Comparison of ENCODE assay signal across 30 cellular contexts in genomic region chr11:87917111-87917510, GRCh38.
"Had no signal": no experiment of that assay in that cellular context is flagged by ENCODE, and none has a peak within 500 bp of the region (broad histone marks: within the 10 kb centered on the region; RNA-seq: fewer than 3 reads in every experiment).

No MANE protein-coding gene starts in this region.

- H3K27ac ChIP-seq: epithelial cell of prostate, heart right ventricle, lower lobe of right lung, neutrophil, parathyroid adenoma, right atrium auricular region, testis, tibial artery had no signal

- H3K4me3 Mint-ChIP-seq: effector memory CD8-positive, alpha-beta T cell; immature natural killer cell; memory B cell; natural killer cell treated with Interleukin-12 subunit alpha and Interleukin-12 subunit beta and Interleukin-15 and Interleukin-18, amount 100 ng/mL, for 72 hours; neural crest cell; stimulated activated memory B cell treated with anti-CD40 and anti-IgM and Interleukin-4, amounts not matched to agents 10 μg/mL and 1 μg/mL and 100 μg/mL, for 72 hours; type B pancreatic cell had no signal

- H2AFZ ChIP-seq: parathyroid adenoma had no signal

- H3K27ac Mint-ChIP-seq: effector memory CD8-positive, alpha-beta T cell; immature natural killer cell; memory B cell; natural killer cell treated with Interleukin-12 subunit alpha and Interleukin-12 subunit beta and Interleukin-15 and Interleukin-18, amount 100 ng/mL, for 72 hours; progenitor cell of endocrine pancreas; stimulated activated memory B cell treated with anti-CD40 and anti-IgM and Interleukin-4, amounts not matched to agents 10 μg/mL and 1 μg/mL and 100 μg/mL, for 72 hours; type B pancreatic cell had no signal

- DNase-seq: cortex of kidney; effector memory CD8-positive, alpha-beta T cell; foreskin melanocyte; glutamatergic neuron; heart right ventricle; hypothalamus; immature natural killer cell; islet precursor cell; kidney glomerular epithelial cell; left ventricle myocardium superior; lower lobe of right lung; stimulated activated CD4-positive, alpha-beta T cell treated with anti-CD3 and anti-CD28 coated beads, Interleukin-2, amount 100 ng/mL, for 24 hours; stimulated activated CD4-positive, alpha-beta T cell treated with anti-CD3 and anti-CD28 coated beads, Interleukin-4, amount 100 ng/mL, for 24 hours; stimulated activated naive CD8-positive, alpha-beta T cell treated with anti-CD3 and anti-CD28 coated beads, Interleukin-15, Interleukin-2, amounts not matched to agents 100 U/mL and 50 U/mL, for 24 hours; substantia nigra; testis; tibial artery had no signal

- H3K4me1 Mint-ChIP-seq: immature natural killer cell; memory B cell; stimulated activated memory B cell treated with anti-CD40 and anti-IgM and Interleukin-4, amounts not matched to agents 10 μg/mL and 1 μg/mL and 100 μg/mL, for 72 hours had no signal

- H3K4me3 ChIP-seq: heart right ventricle, lower lobe of right lung, right atrium auricular region, testis, tibial artery had no signal

- H3K4me1 ChIP-seq: heart right ventricle, lower lobe of right lung, parathyroid adenoma, right atrium auricular region, testis, tibial artery had no signal

- H3K9ac ChIP-seq: parathyroid adenoma had no signal

- H3K27me3 Mint-ChIP-seq: effector memory CD8-positive, alpha-beta T cell; memory B cell; natural killer cell treated with Interleukin-12 subunit alpha and Interleukin-12 subunit beta and Interleukin-15 and Interleukin-18, amount 100 ng/mL, for 72 hours; progenitor cell of endocrine pancreas; stimulated activated memory B cell treated with anti-CD40 and anti-IgM and Interleukin-4, amounts not matched to agents 10 μg/mL and 1 μg/mL and 100 μg/mL, for 72 hours; type B pancreatic cell had no signal

- H3K36me3 Mint-ChIP-seq: immature natural killer cell; memory B cell; natural killer cell treated with Interleukin-12 subunit alpha and Interleukin-12 subunit beta and Interleukin-15 and Interleukin-18, amount 100 ng/mL, for 72 hours; stimulated activated memory B cell treated with anti-CD40 and anti-IgM and Interleukin-4, amounts not matched to agents 10 μg/mL and 1 μg/mL and 100 μg/mL, for 72 hours; type B pancreatic cell had no signal

- H3K36me3 ChIP-seq: heart right ventricle, lower lobe of right lung, neutrophil, right atrium auricular region, tibial artery had no signal

- FAIRE-seq: endometrium had no signal

- H3K27me3 ChIP-seq: heart right ventricle, neutrophil, right atrium auricular region, testis, tibial artery had no signal

- ATAC-seq: effector memory CD8-positive, alpha-beta T cell; esophagus mucosa; heart right ventricle; left ventricle myocardium superior; lower lobe of right lung; natural killer cell treated with Interleukin-12 subunit alpha and Interleukin-12 subunit beta and Interleukin-15 and Interleukin-18, amount 100 ng/mL, for 72 hours; sciatic nerve; stimulated activated memory B cell treated with anti-CD40 and anti-IgM and Interleukin-4, amounts not matched to agents 10 μg/mL and 1 μg/mL and 100 μg/mL, for 72 hours; stimulated activated naive CD8-positive, alpha-beta T cell treated with anti-CD3 and anti-CD28 coated beads, Interleukin-15, Interleukin-2, amounts not matched to agents 100 U/mL and 50 U/mL, for 24 hours had no signal

- H3K9me3 ChIP-seq: heart right ventricle, lower lobe of right lung, neutrophil, right atrium auricular region, testis, tibial artery had no signal

- H3K79me2 ChIP-seq: parathyroid adenoma had no signal

- H3K9me3 Mint-ChIP-seq: stimulated activated memory B cell treated with anti-CD40 and anti-IgM and Interleukin-4, amounts not matched to agents 10 μg/mL and 1 μg/mL and 100 μg/mL, for 72 hours; type B pancreatic cell had no signal
